9 cellular contexts compared by ENCODE assay signal in the genomic region with DNA sequence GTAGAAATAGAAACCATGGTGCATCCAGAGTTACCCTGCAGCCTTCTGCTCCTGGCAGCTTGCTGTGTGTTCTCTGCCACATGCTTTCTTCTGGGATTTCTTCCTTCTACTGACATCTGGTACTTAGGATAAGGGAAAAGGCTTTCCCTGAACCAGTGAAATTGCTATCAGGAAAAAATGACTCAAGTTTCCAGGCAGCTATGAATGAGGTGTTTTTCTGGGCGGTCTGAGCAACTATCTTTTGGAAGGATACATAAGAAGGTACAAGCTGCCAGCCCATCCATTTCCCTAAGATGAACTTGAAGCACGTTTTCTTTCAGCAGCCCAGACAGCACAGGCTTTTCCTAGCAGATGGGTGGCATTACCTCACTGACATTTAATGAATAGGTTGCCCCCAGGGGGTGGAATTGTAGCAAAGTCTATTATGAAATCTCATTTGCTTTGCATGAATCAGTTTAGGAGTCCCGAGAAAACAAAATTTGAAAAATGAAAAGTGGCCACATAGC.
DNase-seq lines count a peak whose midpoint lies in the region; ATAC-seq, FAIRE-seq and TF ChIP-seq lines count a peak whose summit lies in the region.
"Had no signal": no experiment of that assay in that cellular context is flagged by ENCODE, and none has a peak within 500 bp of the region (broad histone marks: within the 10 kb centered on the region; RNA-seq: fewer than 3 reads in every experiment).

No MANE protein-coding gene starts in this region.

- DNase-seq in BJ (ENCODE audit: low read depth) (peak; percentile 57), NCI-H1417 (lab: John Stamatoyannopoulos, UW) (peak; percentile 39 to 98 (median 93)), ascending aorta (ENCODE audit: low spot score in 2 of 2) (peak in 1 of 2 donors; percentile 73), medulla oblongata (ENCODE audit: extremely low spot score) (peak; percentile 20), gastrocnemius medialis (no peak), ovary (no peak), small intestine (no peak)
- no peak for DNase-seq in activated naive CD4-positive, alpha-beta T cell (lab: John Stamatoyannopoulos, UW)

- no peak for FAIRE-seq in small intestine (lab: Jason Lieb, UNC)
- FAIRE-seq: G401.6 had no signal

- 17 to 44% (median 25%) methylated on average over 3 of the region's 3 CpGs for WGBS in ovary, 3 donors
- WGBS in small intestine, 3 donors = 55 to 76% (median 74%) methylated on average over 3 of the region's 3 CpGs

- TF ChIP-seq POLR2A in gastrocnemius medialis (IDR thresholded peaks at IDR 0.05) (no peak), ovary (IDR thresholded peaks at IDR 0.05) (no peak)

- POLR2A ChIA-PET in BJ (lab: Charles Lee) = no interaction called here

- H3K36me3 ChIP-seq in BJ (ENCODE audit: control insufficient read depth, insufficient read depth, low read length) (peaks cover 4% of the 10 kb centered on the region), ascending aorta (no peaks in the 10 kb centered on the region), gastrocnemius medialis (no peaks in the 10 kb centered on the region), ovary (no peaks in the 10 kb centered on the region), small intestine (ENCODE audit: control insufficient read depth in 2 of 2, insufficient read depth in 2 of 2, low read length in 2 of 2) (no peaks in the 10 kb centered on the region)

- peak; percentile 12; the same call in 1 of the 2 replicates for TF ChIP-seq CTCF in BJ (IDR thresholded peaks at IDR 0.05; ENCODE audit: insufficient read depth, low read depth, low read length)
- TF ChIP-seq CTCF in ascending aorta (IDR thresholded peaks at IDR 0.05) = no peak
- TF ChIP-seq CTCF in gastrocnemius medialis (IDR thresholded peaks at IDR 0.05 in 4 of 5, conservative IDR thresholded peaks at IDR 0.05 in 1 of 5) = no peak
- TF ChIP-seq CTCF in ovary (IDR thresholded peaks at IDR 0.05) = no peak

- peaks cover 3 to 38% of the 10 kb centered on the region in 2 donors for H3K4me1 ChIP-seq in ascending aorta
- peaks cover 3 to 4% of the 10 kb centered on the region in 2 donors for H3K4me1 ChIP-seq in gastrocnemius medialis
- H3K4me1 ChIP-seq in ovary (ENCODE audit: insufficient read depth) = peaks cover 11% of the 10 kb centered on the region
- H3K4me1 ChIP-seq in small intestine (ENCODE audit: control insufficient read depth in 2 of 2, insufficient read depth in 1 of 2, low read depth in 1 of 2, low read length in 1 of 2) = peaks cover 0 to 10% of the 10 kb centered on the region in 2 donors

- in situ Hi-C loops in gastrocnemius medialis (cut with MboI; ENCODE audit: low sequenced_read_pairs in 4 of 4) = no loop called here

- no peaks in the 10 kb centered on the region for H3K27me3 ChIP-seq in BJ (ENCODE audit: control insufficient read depth, insufficient read depth, low read length)
- no peaks in the 10 kb centered on the region for H3K27me3 ChIP-seq in ascending aorta
- H3K27me3 ChIP-seq in gastrocnemius medialis = no peaks in the 10 kb centered on the region
- H3K27me3 ChIP-seq in ovary = no peaks in the 10 kb centered on the region
- H3K27me3 ChIP-seq in small intestine (ENCODE audit: control insufficient read depth in 2 of 2, insufficient read depth in 2 of 2, low read length in 2 of 2) = no peaks in the 10 kb centered on the region

- peak overlapping the region; percentile 23 to 36 for H3K27ac ChIP-seq in ascending aorta
- H3K27ac ChIP-seq in gastrocnemius medialis = no peak overlapping the region
- no peak overlapping the region for H3K27ac ChIP-seq in ovary
- H3K27ac ChIP-seq in small intestine (ENCODE audit: low read depth in 1 of 2, low read length in 1 of 2) = peak overlapping the region in 1 of 2 donors; percentile 42

- H3K4me3 ChIP-seq in BJ (ENCODE audit: low read depth, low read length) = no peak overlapping the region
- no peak overlapping the region for H3K4me3 ChIP-seq in ascending aorta
- no peak overlapping the region for H3K4me3 ChIP-seq in gastrocnemius medialis
- no peak overlapping the region for H3K4me3 ChIP-seq in ovary
- H3K4me3 ChIP-seq in small intestine (ENCODE audit: low read depth in 1 of 2, low read length in 2 of 2) = no peak overlapping the region

- no peak for ATAC-seq in gastrocnemius medialis

- intact Hi-C loops in ascending aorta (cut with DNase I) = no loop called here
- intact Hi-C loops in gastrocnemius medialis (cut with DNase I; ENCODE audit: low total_unique reads) = no loop called here
- intact Hi-C loops in ovary (cut with DNase I) = no loop called here

- no peaks in the 10 kb centered on the region for H3K9me3 ChIP-seq in ascending aorta
- no peaks in the 10 kb centered on the region for H3K9me3 ChIP-seq in gastrocnemius medialis
- no peaks in the 10 kb centered on the region for H3K9me3 ChIP-seq in ovary
- no peaks in the 10 kb centered on the region for H3K9me3 ChIP-seq in small intestine (ENCODE audit: control insufficient read depth, low read depth)

- no peak for TF ChIP-seq EP300 in ovary (IDR thresholded peaks at IDR 0.05)

- CTCF ChIA-PET in BJ (lab: Yijun Ruan, JAX) = interaction anchor here (1.1 to 1.2 kb wide), 2 partner anchors 16 to 282 kb away, joined by 3 to 5 read pairs; no protein-coding TSS in a partner anchor

Comparison
In these comparisons a context has a peak if more than half of its experiments do, and no peak if none do; other contexts are left out.
1. DNase-seq: peak in BJ (single experiment), NCI-H1417 (3 of 3) and medulla oblongata (single experiment); none in gastrocnemius medialis (0 of 2), ovary (0 of 5), small intestine (single experiment) and activated naive CD4-positive, alpha-beta T cell (0 of 4).
2. H3K27ac ChIP-seq: peak in ascending aorta (2 of 2); none in gastrocnemius medialis (0 of 4) and ovary (0 of 2).